ENCODE assay signal across 21 cellular contexts in the genomic region with DNA sequence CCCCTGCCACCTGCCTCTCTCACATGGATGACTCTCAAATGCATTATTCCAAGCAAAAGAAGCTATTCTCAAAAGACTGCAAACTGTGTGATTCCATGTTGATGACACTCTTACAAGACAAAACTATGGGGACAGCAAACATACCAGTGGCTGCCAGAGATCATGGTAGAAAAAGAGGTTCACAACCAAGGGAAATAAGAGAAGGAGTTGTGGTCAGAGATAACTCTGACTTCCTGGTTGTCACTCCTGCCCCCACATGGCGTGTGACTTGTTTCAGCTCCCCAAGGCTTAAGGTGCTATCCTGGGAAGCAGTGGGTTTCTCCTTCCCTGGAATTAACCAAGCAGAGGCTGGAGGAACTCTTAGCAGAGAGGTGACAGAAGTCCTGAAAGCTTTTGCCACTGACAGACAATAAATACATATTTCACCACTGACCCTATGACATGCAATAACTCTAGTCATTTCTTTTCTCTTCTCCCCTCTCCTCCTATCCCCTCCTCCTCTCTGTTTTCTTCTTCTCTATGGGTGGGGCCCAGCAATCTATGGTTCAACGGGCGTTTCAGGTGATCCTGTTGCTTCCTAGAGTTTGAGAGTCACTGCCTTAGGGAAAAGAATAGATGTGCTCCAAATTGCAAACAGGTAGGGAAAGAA.
"Had no signal": no experiment of that assay in that cellular context is flagged by ENCODE, and none has a peak within 500 bp of the region (broad histone marks: within the 10 kb centered on the region; RNA-seq: fewer than 3 reads in every experiment).

No MANE protein-coding gene starts in this region.

- DNase-seq: activated CD4-positive, alpha-beta T cell treated with anti-CD3 and anti-CD28 coated beads for 4 hours; activated CD4-positive, alpha-beta T cell treated with anti-CD3 and anti-CD28 coated beads, Interleukin-2, amount 50 U/mL, for 48 hours; activated CD4-positive, CD25-positive, alpha-beta regulatory T cell; activated naive CD4-positive, alpha-beta T cell treated with Interleukin-2 at 50 U/mL for 16 hours; activated naive CD8-positive, alpha-beta T cell treated with anti-CD3 and anti-CD28 coated beads for 36 hours; activated T-cell treated with anti-CD3 and anti-CD28 coated beads, Interleukin-2, amount 50 U/mL, for 48 hours; central memory CD4-positive, alpha-beta T cell; dermis blood vessel endothelial cell; effector CD8-positive, alpha-beta T cell; foreskin melanocyte; immature natural killer cell; left lung; naive thymus-derived CD8-positive, alpha-beta T cell; stimulated activated CD4-positive, alpha-beta T cell treated with anti-CD3 and anti-CD28 coated beads, Interleukin-2, amount 100 ng/mL, for 48 hours; stimulated activated CD8-positive, alpha-beta memory T cell treated with anti-CD3 and anti-CD28 coated beads, Interleukin-4, amount 100 ng/mL, for 48 hours; stimulated activated naive CD4-positive, alpha-beta T cell; testis; trophoblast cell had no signal

- H2AFZ ChIP-seq: neural progenitor cell had no signal

- H3K27me3 ChIP-seq: left lung, neural progenitor cell, testis, vagina had no signal

- H3K4me1 ChIP-seq: left lung, neural progenitor cell, testis, vagina had no signal

- H3K4me2 ChIP-seq: neural progenitor cell had no signal

- H3K36me3 ChIP-seq: left lung, neural progenitor cell, vagina had no signal

- H3K9me3 ChIP-seq: left lung, testis, vagina had no signal

- H3K27ac ChIP-seq: left lung, neural progenitor cell, testis, vagina had no signal

- H3K9ac ChIP-seq: neural progenitor cell had no signal

- H3K4me3 ChIP-seq: left lung, lung, neural progenitor cell, testis, vagina had no signal
